8 cellular contexts compared by ENCODE assay signal in genomic region chr17:19196382-19197204, GRCh38. TPM values are rescaled to one million over a fixed set of nuclear protein-coding genes. Genes with fewer than 3 reads are reported as not detected.
DNase-seq lines count a peak whose midpoint lies in the region; ATAC-seq and TF ChIP-seq lines count a peak whose summit lies in the region.
"Not testable (repeated sequence)": the region's sequence is repeated elsewhere in the genome, so short reads cannot be mapped to it uniquely, and the experiment has no call there.

No MANE protein-coding gene starts in this region.

- POLR2A ChIA-PET in HEK293 (lab: Yijun Ruan, JAX): not testable (repeated sequence)

- not testable (repeated sequence) for H3K27ac ChIP-seq in HEK293 (ENCODE audit: extremely low read depth, low read depth, low read length)

- not testable (repeated sequence) for H3K4me1 ChIP-seq in HEK293 (ENCODE audit: control insufficient read depth, insufficient read depth, low read length)

- TF ChIP-seq CTCF in AG09309 (IDR thresholded peaks at IDR 0.05; ENCODE audit: control insufficient read depth, insufficient read depth, low read depth, low read length, missing control alignments); HEK293 (tag by site-specific recombination; IDR thresholded peaks at IDR 0.05); retinal pigment epithelial cell (conservative IDR thresholded peaks at IDR 0.05; ENCODE audit: low read depth, low read length): not testable (repeated sequence)

- peak overlapping the region; percentile 41 for H3K4me3 ChIP-seq in AG09309 (ENCODE audit: control insufficient read depth, low read depth, low read length)
- H3K4me3 ChIP-seq in HEK293 (ENCODE audit: low read depth, low read length): peak overlapping the region; percentile 51
- peak overlapping the region; percentile 50 for H3K4me3 ChIP-seq in retinal pigment epithelial cell (ENCODE audit: low read length)

- not testable (repeated sequence) for H3K36me3 ChIP-seq in HEK293 (ENCODE audit: control insufficient read depth in 2 of 2, insufficient read depth in 1 of 2, low read length in 2 of 2)

- DNase-seq in AG09309 (ENCODE audit: low read depth); left lobe of liver (ENCODE audit: low spot score); retinal pigment epithelial cell (ENCODE audit: low read depth): not testable (repeated sequence)
- peak; percentile 0 for DNase-seq in activated CD4-positive, alpha-beta T cell treated with anti-CD3 and anti-CD28 coated beads, Interleukin-2, amount 50 U/mL, for 1 hour
- peak; percentile 28 for DNase-seq in central memory CD4-positive, alpha-beta T cell

- peak; percentile 92 for ATAC-seq in GM19023 (IDR thresholded peaks at IDR 0.05; ENCODE audit: unreplicated experiment)
- ATAC-seq in HG03520 (IDR thresholded peaks at IDR 0.05; ENCODE audit: unreplicated experiment): peak; percentile 67
- peak; percentile 99 for ATAC-seq in left lobe of liver

- CTCF ChIA-PET in HEK293 (lab: Yijun Ruan, JAX): not testable (repeated sequence)

- not testable (repeated sequence) for H3K9me3 ChIP-seq in HEK293 (ENCODE audit: control insufficient read depth, insufficient read depth, low read depth, low read length)

RNA-seq across cellular contexts. Expression of gene EPN2, which starts 40.6 kb away (rescaled TPM):
- 13.1 TPM for total RNA-seq in left lobe of liver
